Comparison of ENCODE assay signal across 10 cellular contexts in the genomic region with DNA sequence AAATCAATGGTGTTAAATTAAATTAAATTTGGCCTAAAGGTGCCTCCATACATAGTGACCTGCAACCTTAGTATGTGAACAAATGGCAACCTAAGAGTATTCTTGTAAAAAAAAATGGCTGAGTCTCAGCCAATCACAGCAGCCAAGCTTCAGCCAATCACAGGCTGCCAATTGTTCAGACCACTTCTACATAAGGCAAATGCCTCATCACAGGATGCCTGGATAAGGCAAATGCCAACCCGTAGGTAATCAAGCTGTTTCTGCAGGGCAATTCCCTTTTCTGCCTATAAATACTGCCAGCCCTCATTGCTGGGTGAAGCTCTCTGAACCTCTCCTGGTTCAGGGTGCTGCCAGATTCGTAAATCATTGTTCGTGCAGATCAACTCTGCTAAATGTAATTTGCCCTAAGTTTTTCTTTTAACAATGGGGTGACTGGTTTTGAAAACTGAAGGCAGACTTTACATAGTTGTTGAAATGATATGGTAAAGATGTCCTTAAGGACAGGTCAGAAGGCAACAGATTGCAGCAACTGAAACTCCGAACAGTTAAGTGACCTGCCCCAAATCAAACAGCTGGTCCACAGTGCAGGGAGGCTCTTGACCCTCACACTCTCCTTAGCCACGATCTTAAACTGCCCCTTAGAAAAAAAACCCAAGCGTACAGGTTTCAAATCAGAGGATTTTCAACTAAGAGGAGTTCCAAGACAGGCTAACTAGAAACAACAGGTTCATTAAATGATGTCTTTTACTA. TPM values are rescaled to one million over a fixed set of nuclear protein-coding genes. Genes with fewer than 3 reads are reported as not detected.
DNase-seq lines count a peak whose midpoint lies in the region; ATAC-seq and TF ChIP-seq lines count a peak whose summit lies in the region.
"Had no signal": no experiment of that assay in that cellular context is flagged by ENCODE, and none has a peak within 500 bp of the region (broad histone marks: within the 10 kb centered on the region; RNA-seq: fewer than 3 reads in every experiment).

No MANE protein-coding gene starts in this region.

- no peak for TF ChIP-seq POLR2A in spleen (IDR thresholded peaks at IDR 0.05)
- TF ChIP-seq POLR2A in uterus (IDR thresholded peaks at IDR 0.05) = no peak

- H3K9me3 ChIP-seq in spleen = no peaks in the 10 kb centered on the region
- H3K9me3 ChIP-seq in uterus = no peaks in the 10 kb centered on the region

- H3K4me1 ChIP-seq in spleen (peaks cover 33 to 99% (median 72%) of the 10 kb centered on the region in 6 donors), uterus (peaks cover 4 to 8% of the 10 kb centered on the region in 2 donors)

- H3K9me3 Mint-ChIP-seq in activated CD4-positive, alpha-beta T cell treated with anti-CD3 and anti-CD28 coated beads, Interleukin-2, amount 10 ng/mL, durations not matched to agents 24 days and 14 days = no peaks in the 10 kb centered on the region

- intact Hi-C loops in activated CD4-positive, alpha-beta T cell treated with anti-CD3 and anti-CD28 coated beads, Interleukin-2, amount 10 ng/mL, durations not matched to agents 24 days and 14 days (cut with micrococcal nuclease) = loop anchor here (5.0 kb wide), 2 partner anchors 102 to 1732 kb away; no protein-coding TSS in a partner anchor
- intact Hi-C loops in spleen (cut with DNase I; ENCODE audit: low total_unique reads) (loop anchor here (10.0 kb wide), 1 partner anchor 45 kb away; no protein-coding TSS in a partner anchor), uterus (cut with DNase I; ENCODE audit: low total_unique reads) (no loop called here)

- H3K27me3 ChIP-seq in spleen (replicated peaks in 1 of 7) (no peaks in the 10 kb centered on the region), uterus (no peaks in the 10 kb centered on the region)

- H3K4me3 Mint-ChIP-seq in activated CD4-positive, alpha-beta T cell treated with anti-CD3 and anti-CD28 coated beads, Interleukin-2, amount 10 ng/mL, durations not matched to agents 24 days and 14 days = no peak overlapping the region

- ATAC-seq in GM21360 (IDR thresholded peaks at IDR 0.05; ENCODE audit: unreplicated experiment) = no peak
- ATAC-seq in GM18520 (IDR thresholded peaks at IDR 0.05; ENCODE audit: unreplicated experiment) = no peak

- H3K4me3 ChIP-seq in epithelial cell of esophagus (ENCODE audit: low read length) (no peak overlapping the region), spleen (peak overlapping the region in 1 of 8 donors; percentile 1), uterus (no peak overlapping the region)

- peaks cover 48% of the 10 kb centered on the region for H3K36me3 Mint-ChIP-seq in activated CD4-positive, alpha-beta T cell treated with anti-CD3 and anti-CD28 coated beads, Interleukin-2, amount 10 ng/mL, durations not matched to agents 24 days and 14 days (ENCODE audit: low read depth)

- WGBS in spleen, 5 donors = 61 to 77% (median 73%) methylated on average over 6 of the region's 6 CpGs

- no peaks in the 10 kb centered on the region for H3K27me3 Mint-ChIP-seq in activated CD4-positive, alpha-beta T cell treated with anti-CD3 and anti-CD28 coated beads, Interleukin-2, amount 10 ng/mL, durations not matched to agents 24 days and 14 days

- TF ChIP-seq CTCF in epithelial cell of esophagus (IDR thresholded peaks at IDR 0.05; ENCODE audit: insufficient read depth, low read depth, low read length, missing control alignments) (no peak), spleen (IDR thresholded peaks at IDR 0.05 in 8 of 11, conservative IDR thresholded peaks at IDR 0.05 in 3 of 11) (no peak), uterus (IDR thresholded peaks at IDR 0.05) (no peak)

- peaks cover 0 to 35% (median 9%) of the 10 kb centered on the region in 6 donors for H3K36me3 ChIP-seq in spleen
- no peaks in the 10 kb centered on the region for H3K36me3 ChIP-seq in uterus

- peaks cover 59% of the 10 kb centered on the region for H3K4me1 Mint-ChIP-seq in activated CD4-positive, alpha-beta T cell treated with anti-CD3 and anti-CD28 coated beads, Interleukin-2, amount 10 ng/mL, durations not matched to agents 24 days and 14 days

- peak overlapping the region in 6 of 8 donors; percentile 75 to 85 (median 80) for H3K27ac ChIP-seq in spleen
- no peak overlapping the region for H3K27ac ChIP-seq in uterus

- no peak for DNase-seq in activated CD4-positive, alpha-beta T cell treated with anti-CD3 and anti-CD28 coated beads, Interleukin-2, amount 10 ng/mL, durations not matched to agents 24 days and 14 days
- DNase-seq in activated CD4-positive, alpha-beta T cell treated with anti-CD3 and anti-CD28 coated beads for 1 hour = no peak
- DNase-seq in MV-4-11 (lab: John Stamatoyannopoulos, UW) (peak; percentile 45), epithelial cell of esophagus (ENCODE audit: low read depth) (peak; percentile 46), spleen (no peak), uterus (no peak)
- DNase-seq: amygdala, NCI-H226 had no signal

- H3K27ac Mint-ChIP-seq in activated CD4-positive, alpha-beta T cell treated with anti-CD3 and anti-CD28 coated beads, Interleukin-2, amount 10 ng/mL, durations not matched to agents 24 days and 14 days = peak overlapping the region; percentile 67

RNA-seq across cellular contexts. Expression of a gene that starts 50.3 kb away (rescaled TPM):
- total RNA-seq in activated CD4-positive, alpha-beta T cell treated with anti-CD3 and anti-CD28 coated beads, Interleukin-2, amount 10 ng/mL, durations not matched to agents 24 days and 14 days = 41.8 and 44.4 TPM in 2 replicates
- 10 to 100 TPM; 40.0 to 65.9 (median 48.6) TPM for total RNA-seq in spleen
- 10 to 100 TPM in 1 of 3 donors, 1 to 10 TPM in 2; 6.6 to 12.2 (median 7.8) TPM for polyA plus RNA-seq in spleen
- total RNA-seq in uterus = 10 to 100 TPM; 13.3 to 54.5 (median 44.3) TPM

Comparison
In these comparisons a context has a peak if more than half of its experiments do, and no peak if none do; other contexts are left out.
1. DNase-seq: peak in MV-4-11 (single experiment) and epithelial cell of esophagus (single experiment); none in activated CD4-positive, alpha-beta T cell treated with anti-CD3 and anti-CD28 coated beads, Interleukin-2, amount 10 ng/mL, durations not matched to agents 24 days and 14 days (single experiment), activated CD4-positive, alpha-beta T cell treated with anti-CD3 and anti-CD28 coated beads for 1 hour (single experiment), spleen (single experiment) and uterus (0 of 2).
2. H3K27ac ChIP-seq: peak in spleen (6 of 8); none in uterus (0 of 2).